ENCODE assay signal across 18 cellular contexts in genomic region chr14:51691176-51691575, GRCh38.
"Had no signal": no experiment of that assay in that cellular context is flagged by ENCODE, and none has a peak within 500 bp of the region (broad histone marks: within the 10 kb centered on the region; RNA-seq: fewer than 3 reads in every experiment).

No MANE protein-coding gene starts in this region.

- H3K4me1 Mint-ChIP-seq: memory B cell; naive thymus-derived CD8-positive, alpha-beta T cell; stimulated activated memory B cell treated with anti-CD40 and anti-IgM and Interleukin-4, amounts not matched to agents 10 μg/mL and 1 μg/mL and 100 μg/mL, for 72 hours had no signal

- H3K9me3 Mint-ChIP-seq: naive thymus-derived CD8-positive, alpha-beta T cell; stimulated activated memory B cell treated with anti-CD40 and anti-IgM and Interleukin-4, amounts not matched to agents 10 μg/mL and 1 μg/mL and 100 μg/mL, for 72 hours had no signal

- H3K4me3 Mint-ChIP-seq: memory B cell; naive thymus-derived CD8-positive, alpha-beta T cell; stimulated activated memory B cell treated with anti-CD40 and anti-IgM and Interleukin-4, amounts not matched to agents 10 μg/mL and 1 μg/mL and 100 μg/mL, for 72 hours had no signal

- ATAC-seq: activated CD4-positive, CD25-positive, alpha-beta regulatory T cell treated with anti-CD3 and anti-CD28 coated beads, Interleukin-2, amount 50 U/mL, for 24 hours; naive thymus-derived CD8-positive, alpha-beta T cell; stimulated activated memory B cell treated with anti-CD40 and anti-IgM and Interleukin-4, amounts not matched to agents 10 μg/mL and 1 μg/mL and 100 μg/mL, for 72 hours had no signal

- H3K36me3 Mint-ChIP-seq: memory B cell; stimulated activated memory B cell treated with anti-CD40 and anti-IgM and Interleukin-4, amounts not matched to agents 10 μg/mL and 1 μg/mL and 100 μg/mL, for 72 hours had no signal

- H3K27ac Mint-ChIP-seq: memory B cell; naive thymus-derived CD8-positive, alpha-beta T cell; stimulated activated memory B cell treated with anti-CD40 and anti-IgM and Interleukin-4, amounts not matched to agents 10 μg/mL and 1 μg/mL and 100 μg/mL, for 72 hours had no signal

- H3K4me3 ChIP-seq: colonic mucosa, hepatocyte, left ventricle myocardium inferior, thyroid gland, uterus had no signal

- DNase-seq: activated CD4-positive, alpha-beta T cell treated with anti-CD3 and anti-CD28 coated beads, Interleukin-2, amount 50 U/mL, for 1 hour; activated effector memory CD4-positive, alpha-beta T cell treated with Interleukin-2 at 50 U/mL for 16 hours; activated naive CD4-positive, alpha-beta T cell treated with anti-CD3 and anti-CD28 coated beads, Interleukin-2, amount 50 U/mL, for 16 hours; adrenal gland; central memory CD4-positive, alpha-beta T cell; colonic mucosa; kidney; left ventricle myocardium inferior; naive thymus-derived CD8-positive, alpha-beta T cell; stimulated activated CD4-positive, alpha-beta T cell treated with anti-CD3 and anti-CD28 coated beads, Interleukin-2, amount 100 ng/mL, for 48 hours; T-helper 1 cell; T1000; thyroid gland; uterus had no signal
